In genomic region chr16:76464973-76465620, GRCh38 we compare ENCODE assay signal across 18 cellular contexts.
DNase-seq lines count a peak whose midpoint lies in the region; ATAC-seq, FAIRE-seq and TF ChIP-seq lines count a peak whose summit lies in the region.
"Had no signal": no experiment of that assay in that cellular context is flagged by ENCODE, and none has a peak within 500 bp of the region (broad histone marks: within the 10 kb centered on the region; RNA-seq: fewer than 3 reads in every experiment).

No MANE protein-coding gene starts in this region.

- H3K36me3 ChIP-seq in HepG2 (replicated peaks in 1 of 2; ENCODE audit: control insufficient read depth in 1 of 2, insufficient read depth in 2 of 2, low read length in 2 of 2) (no peaks in the 10 kb centered on the region), right lobe of liver (no peaks in the 10 kb centered on the region), neural cell (ENCODE audit: insufficient read depth, low read length) (no peaks in the 10 kb centered on the region)
- H3K36me3 ChIP-seq: HAP-1 had no signal

- ATAC-seq in HepG2 (no peak), right lobe of liver (no peak)

- H3K4me1 ChIP-seq in HepG2 (ENCODE audit: insufficient read depth, low read length) (no peaks in the 10 kb centered on the region), right lobe of liver (no peaks in the 10 kb centered on the region)
- H3K4me1 ChIP-seq: Caco-2, HAP-1 had no signal

- POLR2A ChIA-PET in HepG2 (lab: Yijun Ruan, JAX) = no interaction called here

- TF ChIP-seq EP300 in HepG2 (IDR thresholded peaks at IDR 0.05; ENCODE audit: low read depth in 2 of 2, low read length in 2 of 2) (no peak), HepG2 (CRISPR knock-in tag; IDR thresholded peaks at IDR 0.05; ENCODE audit: borderline replicate concordance) (no peak), neural cell (conservative IDR thresholded peaks at IDR 0.05; ENCODE audit: poor library complexity, severe bottlenecking) (peak; percentile 89)

- CTCF ChIA-PET in HepG2 (lab: Yijun Ruan, JAX; ENCODE audit: low intra/inter-chr PET ratio, low total read pairs) = no interaction called here

- TF ChIP-seq CTCF in HepG2 (CRISPR knock-in tag; IDR thresholded peaks at IDR 0.05) = no peak
- no peak for TF ChIP-seq CTCF in right lobe of liver (IDR thresholded peaks at IDR 0.05)
- TF ChIP-seq CTCF in neural cell (IDR thresholded peaks at IDR 0.05; ENCODE audit: poor library complexity, severe bottlenecking) = no peak

- intact Hi-C loops in HepG2 (cut with micrococcal nuclease; ENCODE audit: unreplicated experiment) (no loop called here), right lobe of liver (cut with DNase I) (no loop called here)

- H3K4me2 ChIP-seq in HepG2 (ENCODE audit: low read depth, low read length) (no peak overlapping the region), neural cell (ENCODE audit: low read length) (peak overlapping the region; percentile 36)

- no peak overlapping the region for H2AFZ ChIP-seq in HepG2 (ENCODE audit: low read length)
- H2AFZ ChIP-seq in neural cell (ENCODE audit: low read depth, low read length) = no peak overlapping the region

- TF ChIP-seq POLR2A in HepG2 (IDR thresholded peaks at IDR 0.05; ENCODE audit: insufficient read depth in 1 of 2, low read depth in 2 of 2, low read length in 2 of 2) (no peak), right lobe of liver (IDR thresholded peaks at IDR 0.05) (no peak)

- H3K27ac ChIP-seq in HepG2 (ENCODE audit: extremely low read length, insufficient read depth, low read length) = no peak overlapping the region
- no peak overlapping the region for H3K27ac ChIP-seq in right lobe of liver
- H3K27ac ChIP-seq in caudate nucleus (ENCODE audit: low read depth, low read length) = peak overlapping the region; percentile 41
- peak overlapping the region; percentile 80 for H3K27ac ChIP-seq in neural cell (ENCODE audit: low read length)

- no peaks in the 10 kb centered on the region for H3K9me2 ChIP-seq in neural cell (ENCODE audit: insufficient read depth, low read length)

- WGBS in HepG2 (ENCODE audit: low lambda C conversion rate) = 32% methylated on average over 3 of the region's 3 CpGs
- 51% methylated on average over 2 of the region's 3 CpGs for WGBS in right lobe of liver (ENCODE audit: insufficient coverage, low coverage, low lambda C conversion rate, missing lambda C conversion rate)

- DNase-seq in HepG2 (ENCODE audit: low spot score) = no peak
- DNase-seq in right lobe of liver = no peak
- DNase-seq in caudate nucleus (lab: John Stamatoyannopoulos, UW) = peak in 3 of 61 donors; percentile 1 to 56 (median 13)
- no peak for DNase-seq in HTR-8/SVneo (ENCODE audit: insufficient read length, low spot score)
- DNase-seq in globus pallidus (ENCODE audit: low spot score) = no peak
- no peak for DNase-seq in 8988T
- DNase-seq: C1 segment of cervical spinal cord; Caco-2; CD4-positive, alpha-beta memory T cell; DMS153; DND-41; GOT3; HFFc6 had no signal

- H3K9me3 ChIP-seq in HepG2 (ENCODE audit: low read length) (no peaks in the 10 kb centered on the region), right lobe of liver (no peaks in the 10 kb centered on the region), neural cell (ENCODE audit: low read length) (no peaks in the 10 kb centered on the region)
- H3K9me3 ChIP-seq: Caco-2, HAP-1 had no signal

- no peak overlapping the region for H3K9ac ChIP-seq in HepG2 (ENCODE audit: insufficient read depth, low read depth, low read length)
- peak overlapping the region; percentile 8 for H3K9ac ChIP-seq in neural cell (ENCODE audit: low read length)

- FAIRE-seq in HepG2 (lab: Jason Lieb, UNC) (no peak), HTR-8/SVneo (lab: Jason Lieb, UNC) (no peak)
- FAIRE-seq: G401.6, GM12892, H54 had no signal

- H3K4me3 ChIP-seq in HepG2 (replicated peaks in 1 of 3; ENCODE audit: insufficient read depth in 1 of 3, low read depth in 2 of 3, low read length in 3 of 3) (no peak overlapping the region), right lobe of liver (no peak overlapping the region), neural cell (ENCODE audit: low read length) (peak overlapping the region; percentile 16)
- H3K4me3 ChIP-seq: HAP-1 had no signal

- no TSS peak for BruUV-seq in HepG2 (replicated peaks; lab: Mats Ljungman, UMichigan)

- TF ChIP-seq RAD21 in HepG2 (CRISPR knock-in tag; IDR thresholded peaks at IDR 0.05) (no peak), neural cell (conservative IDR thresholded peaks at IDR 0.05) (no peak)

- in situ Hi-C loops in HepG2 (cut with HindIII; ENCODE audit: extremely low pct_ligation_motif_present, low pct_unique_long_range_greater_than_20kb) = no loop called here

- no peaks in the 10 kb centered on the region for H3K79me2 ChIP-seq in HepG2 (ENCODE audit: insufficient read depth, low read length)
- H3K79me2 ChIP-seq in neural cell (replicated peaks; ENCODE audit: insufficient read depth, low read length) = no peaks in the 10 kb centered on the region

- H3K27me3 ChIP-seq in HepG2 (ENCODE audit: control insufficient read depth in 1 of 2, insufficient read depth in 2 of 2, low read length in 2 of 2) (no peaks in the 10 kb centered on the region), right lobe of liver (no peaks in the 10 kb centered on the region), neural cell (ENCODE audit: insufficient read depth, low read depth, low read length) (no peaks in the 10 kb centered on the region)

- no peaks in the 10 kb centered on the region for H4K20me1 ChIP-seq in HepG2 (ENCODE audit: insufficient read depth, low read length)
- H4K20me1 ChIP-seq in neural cell (ENCODE audit: insufficient read depth) = no peaks in the 10 kb centered on the region

- peaks cover 7% of the 10 kb centered on the region for H3F3A ChIP-seq in neural cell (ENCODE audit: insufficient read depth, low read length, poor library complexity, severe bottlenecking)

TF ChIP-seq in HepG2, 621 proteins besides CTCF, POLR2A, EP300 and RAD21:
- no peak for TF ChIP-seq HNRNPL (IDR thresholded peaks at IDR 0.05; ENCODE audit: low read depth, low read length)
- TF ChIP-seq CEBPB (IDR thresholded peaks at IDR 0.05; ENCODE audit: borderline replicate concordance, low read depth, low read length) = peak; percentile 47
- no peak for TF ChIP-seq ZFP91 (CRISPR knock-in tag; IDR thresholded peaks at IDR 0.05; ENCODE audit: borderline replicate concordance)

TF ChIP-seq in neural cell, 6 proteins besides CTCF, POLR2A, EP300 and RAD21:
- TF ChIP-seq SMC3 (conservative IDR thresholded peaks at IDR 0.05; ENCODE audit: poor library complexity) (peak; percentile 15), REST (IDR thresholded peaks at IDR 0.05; ENCODE audit: borderline replicate concordance) (peak; percentile 96), POLR2AphosphoS5 (IDR thresholded peaks at IDR 0.05) (peak; percentile 77), EZH2 (IDR thresholded peaks at IDR 0.05; ENCODE audit: borderline replicate concordance, insufficient read depth, low read length, poor library complexity, severe bottlenecking) (no peak), TAF1 (IDR thresholded peaks at IDR 0.05; ENCODE audit: low read depth) (no peak), MXI1 (conservative IDR thresholded peaks at IDR 0.05; ENCODE audit: poor library complexity, severe bottlenecking) (no peak)

Comparison
In these comparisons a context has a peak if more than half of its experiments do, and no peak if none do; other contexts are left out.
1. H3K27ac ChIP-seq: peak in caudate nucleus (single experiment) and neural cell (single experiment); none in HepG2 (single experiment) and right lobe of liver (0 of 3).